1 cellular context compared by ENCODE assay signal in genomic region chr11:66779651-66780050, GRCh38. TPM values are rescaled to one million over a fixed set of nuclear protein-coding genes. Genes with fewer than 3 reads are reported as not detected.
"Had no signal": no experiment of that assay in that cellular context is flagged by ENCODE, and none has a peak within 500 bp of the region (broad histone marks: within the 10 kb centered on the region; RNA-seq: fewer than 3 reads in every experiment).

No MANE protein-coding gene starts in this region.

RNA-seq across cellular contexts. Expression of gene SPTBN2, which starts 50.6 kb away (rescaled TPM):
- polyA plus RNA-seq: GM23248 had no signal
